In genomic region chr3:2771711-2772110, GRCh38 we compare ENCODE assay signal across 21 cellular contexts.
"Had no signal": no experiment of that assay in that cellular context is flagged by ENCODE, and none has a peak within 500 bp of the region (broad histone marks: within the 10 kb centered on the region; RNA-seq: fewer than 3 reads in every experiment).

No MANE protein-coding gene starts in this region.

- H3K4me3 ChIP-seq: coronary artery, esophagus squamous epithelium had no signal

- H3K27me3 ChIP-seq: esophagus squamous epithelium had no signal

- H3K36me3 ChIP-seq: esophagus squamous epithelium had no signal

- H3K9me3 ChIP-seq: esophagus squamous epithelium had no signal

- DNase-seq: activated CD4-positive, alpha-beta memory T cell treated with anti-CD3 and anti-CD28 coated beads, Interleukin-2, amount 10 ng/mL, durations not matched to agents 7 days and 5 days; activated CD4-positive, alpha-beta T cell treated with anti-CD3 and anti-CD28 coated beads for 1 hour; activated CD4-positive, alpha-beta T cell treated with anti-CD3 and anti-CD28 coated beads for 4 hours; activated CD4-positive, alpha-beta T cell treated with anti-CD3 and anti-CD28 coated beads, Interleukin-2, amount 10 ng/mL, durations not matched to agents 7 days and 5 days; activated CD4-positive, alpha-beta T cell treated with anti-CD3 and anti-CD28 coated beads, Interleukin-2, amount 50 U/mL, for 4 hours; activated CD8-positive, alpha-beta memory T cell treated with anti-CD3 and anti-CD28 coated beads, Interleukin-2, amount 50 U/mL, for 48 hours; activated gamma-delta T cell; activated naive CD4-positive, alpha-beta T cell; activated naive CD4-positive, alpha-beta T cell treated with anti-CD3 and anti-CD28 coated beads, Interleukin-2, amount 10 ng/mL, durations not matched to agents 7 days and 5 days; activated naive CD8-positive, alpha-beta T cell treated with anti-CD3 and anti-CD28 coated beads, Interleukin-2, amount 10 ng/mL, durations not matched to agents 7 days and 5 days; activated T-cell treated with anti-CD3 and anti-CD28 coated beads for 4 hours; activated T-cell treated with anti-CD3 and anti-CD28 coated beads, Interleukin-2, amount 50 U/mL, for 24 hours; activated T-cell treated with anti-CD3 and anti-CD28 coated beads, Interleukin-2, amount 50 U/mL, for 72 hours; dermis blood vessel endothelial cell; effector CD4-positive, alpha-beta T cell; effector memory CD8-positive, alpha-beta T cell; esophagus squamous epithelium; head of caudate nucleus; T-helper 2 cell had no signal

- H3K27ac ChIP-seq: coronary artery, epithelial cell of prostate, esophagus squamous epithelium had no signal
